2 cellular contexts compared by ENCODE assay signal in genomic region chr19:2994588-2995131, GRCh38.
TF ChIP-seq lines count a peak whose summit lies in the region.

No MANE protein-coding gene starts in this region.

TF ChIP-seq in WTC11, 78 proteins besides CTCF, POLR2A, EP300 and RAD21:
- TF ChIP-seq ZNF121 (CRISPR knock-in tag; IDR thresholded peaks at IDR 0.05) (peak; percentile 81; the same call in 1 of the 2 replicates), TCF7 (CRISPR knock-in tag; IDR thresholded peaks at IDR 0.05; ENCODE audit: low read depth) (no peak)

TF ChIP-seq in K562, 482 proteins besides CTCF, POLR2A, EP300 and RAD21:
- TF ChIP-seq PURB (CRISPR knock-in tag; IDR thresholded peaks at IDR 0.05; ENCODE audit: low read depth) (no peak), ZNF740 (CRISPR knock-in tag; IDR thresholded peaks at IDR 0.05) (0 out of 2 replicates have a peak, but pooled peaks have one; percentile 29), ZNF740 (tag; IDR thresholded peaks at IDR 0.05) (no peak), USF2 (CRISPR knock-in tag; IDR thresholded peaks at IDR 0.05) (peak; percentile 46; the same call in 1 of the 2 replicates), RBM34 (IDR thresholded peaks at IDR 0.05; ENCODE audit: borderline replicate concordance, insufficient read depth, low read length) (no peak), E2F6 (IDR thresholded peaks at IDR 0.05; ENCODE audit: borderline replicate concordance in 1 of 2, extremely low read depth in 1 of 2, insufficient read depth in 1 of 2, insufficient read length in 1 of 2, low read depth in 1 of 2, low read length in 1 of 2, poor library complexity in 1 of 2, severe bottlenecking in 1 of 2) (peak in 1 of 2 experiments; percentile 9), MBD1 (CRISPR knock-in tag; IDR thresholded peaks at IDR 0.05) (no peak), POLR2B (IDR thresholded peaks at IDR 0.05; ENCODE audit: low read depth, partially characterized antibody) (no peak), CREM (IDR thresholded peaks at IDR 0.05; ENCODE audit: low read depth) (0 out of 2 replicates have a peak, but pooled peaks have one; percentile 17), SMAD4 (CRISPR knock-in tag; conservative IDR thresholded peaks at IDR 0.05) (no peak), NBN (IDR thresholded peaks at IDR 0.05; ENCODE audit: low read depth) (no peak), ZNF217 (CRISPR knock-in tag; IDR thresholded peaks at IDR 0.05) (no peak), VEZF1 (CRISPR knock-in tag; IDR thresholded peaks at IDR 0.05) (no peak), MYBL2 (IDR thresholded peaks at IDR 0.05; ENCODE audit: low read depth) (no peak), MYBL2 (CRISPR knock-in tag; IDR thresholded peaks at IDR 0.05; ENCODE audit: borderline replicate concordance) (no peak), USF1 (CRISPR knock-in tag; IDR thresholded peaks at IDR 0.05) (peak; percentile 62), ARNT (IDR thresholded peaks at IDR 0.05) (no peak), ZNF121 (CRISPR knock-in tag; conservative IDR thresholded peaks at IDR 0.05) (peak; percentile 76), MGA (IDR thresholded peaks at IDR 0.05) (no peak), BHLHE40 (IDR thresholded peaks at IDR 0.05; ENCODE audit: low read length) (0 out of 2 replicates have a peak, but pooled peaks have one; percentile 51)
